In the genomic region with DNA sequence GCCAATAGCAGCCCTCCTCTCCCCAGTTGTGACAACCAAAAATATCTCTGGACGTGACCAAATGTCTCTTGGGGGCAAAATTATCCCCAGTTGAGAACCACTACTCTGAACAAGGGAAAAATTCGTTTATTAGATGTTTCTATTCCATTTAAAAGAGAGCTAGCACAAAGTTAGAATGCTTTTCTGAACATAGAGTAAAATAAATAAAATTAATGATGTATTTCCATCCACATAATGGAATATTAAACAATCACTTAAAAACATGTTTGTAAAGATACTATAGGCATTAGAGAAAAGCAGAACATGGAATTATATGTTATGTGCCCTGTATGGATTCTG, we compare ENCODE assay signal across 9 cellular contexts. TPM values are rescaled to one million over a fixed set of nuclear protein-coding genes. Genes with fewer than 3 reads are reported as not detected.
"Had no signal": no experiment of that assay in that cellular context is flagged by ENCODE, and none has a peak within 500 bp of the region (broad histone marks: within the 10 kb centered on the region; RNA-seq: fewer than 3 reads in every experiment).

No MANE protein-coding gene starts in this region.

- H3K4me3 ChIP-seq: GM23338, K562 had no signal

- H3K4me3 Mint-ChIP-seq: GM23338, H9 had no signal

- H3K27ac Mint-ChIP-seq: GM23338 had no signal

- FAIRE-seq: H1, H54, K562 had no signal

- DNase-seq: H9, HCEC 1CT, IMR-90, KG1 had no signal

- H3K9me3 Mint-ChIP-seq: GM23338, H9 had no signal

- H3K27ac ChIP-seq: HL-60 had no signal

- ATAC-seq: K562 had no signal

RNA-seq across cellular contexts. Expression of a gene that starts 30.1 kb away (rescaled TPM):
- total RNA-seq: K562 had no signal
- polyA plus RNA-seq: K562 had no signal
